ENCODE assay signal across 21 cellular contexts in the genomic region with DNA sequence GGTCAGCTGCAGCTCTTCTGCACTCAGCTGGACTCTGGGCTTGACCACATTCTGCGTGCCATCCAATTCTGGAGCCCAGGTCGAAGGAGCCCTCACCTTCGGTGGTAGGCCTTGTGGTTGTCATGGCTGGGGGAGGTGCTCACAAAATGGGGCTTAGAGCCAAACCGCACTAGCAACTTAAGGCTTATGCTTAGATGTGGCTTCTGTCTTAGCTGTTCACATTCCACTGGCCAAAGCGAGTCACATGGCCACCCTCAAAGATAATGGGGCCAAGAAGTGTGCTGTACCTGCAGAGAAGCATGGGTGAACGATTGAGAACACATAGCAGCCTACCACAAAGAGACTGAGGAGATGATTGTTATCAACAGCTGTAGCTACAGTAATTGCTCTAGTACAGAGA.
DNase-seq lines count a peak whose midpoint lies in the region; ATAC-seq and TF ChIP-seq lines count a peak whose summit lies in the region.
"Had no signal": no experiment of that assay in that cellular context is flagged by ENCODE, and none has a peak within 500 bp of the region (broad histone marks: within the 10 kb centered on the region; RNA-seq: fewer than 3 reads in every experiment).

No MANE protein-coding gene starts in this region.

- H3F3A ChIP-seq in MM.1S (ENCODE audit: insufficient read depth, low read length) = no peaks in the 10 kb centered on the region

- no peak for TF ChIP-seq POLR2A in prostate gland (IDR thresholded peaks at IDR 0.05)

- intact Hi-C loops in posterior vena cava (cut with DNase I) = no loop called here
- intact Hi-C loops in prostate gland (cut with DNase I) = no loop called here

- H3K27me3 ChIP-seq in DND-41 (ENCODE audit: insufficient read depth, low read length, poor library complexity) (peaks cover 9% of the 10 kb centered on the region), MM.1S (replicated peaks; ENCODE audit: insufficient read depth, low read length) (no peaks in the 10 kb centered on the region), prostate gland (replicated peaks; ENCODE audit: insufficient read depth) (no peaks in the 10 kb centered on the region)
- H3K27me3 ChIP-seq: BLaER1 treated with 17β-estradiol and CSF1 and Interleukin-3, amounts not matched to agents 10 nM and 100 nM; MG63 had no signal

- no peaks in the 10 kb centered on the region for H3K36me3 ChIP-seq in DND-41 (ENCODE audit: insufficient read depth, low read length)
- H3K36me3 ChIP-seq in MM.1S (replicated peaks; ENCODE audit: insufficient read depth, low read length) = no peaks in the 10 kb centered on the region
- H3K36me3 ChIP-seq in prostate gland = peaks cover 0 to 3% of the 10 kb centered on the region in 2 donors
- H3K36me3 ChIP-seq: BLaER1 treated with 17β-estradiol and CSF1 and Interleukin-3, amounts not matched to agents 10 nM and 100 nM; MG63 had no signal

- H3K9me2 ChIP-seq in MM.1S (replicated peaks; ENCODE audit: insufficient read depth, low read length) = no peaks in the 10 kb centered on the region
- H3K9me2 ChIP-seq: SK-N-SH had no signal

- WGBS in prostate gland = 94% methylated on average over 6 of the region's 6 CpGs

- no peak for TF ChIP-seq CTCF in DND-41 (IDR thresholded peaks at IDR 0.05; ENCODE audit: borderline replicate concordance, extremely low read depth, low read length, poor library complexity, severe bottlenecking)
- TF ChIP-seq CTCF in MM.1S (IDR thresholded peaks at IDR 0.05; ENCODE audit: low read length) = no peak
- no peak for TF ChIP-seq CTCF in prostate gland (IDR thresholded peaks at IDR 0.05)

- ATAC-seq in DND-41 (ENCODE audit: insufficient read depth, low read depth) = peak; percentile 56; the same call in 2 of the 3 replicates
- no peak for ATAC-seq in GM21381 (IDR thresholded peaks at IDR 0.05; ENCODE audit: unreplicated experiment)
- ATAC-seq: T-cell had no signal

- no peaks in the 10 kb centered on the region for H4K20me1 ChIP-seq in DND-41 (ENCODE audit: insufficient read depth, low read length)
- no peaks in the 10 kb centered on the region for H4K20me1 ChIP-seq in MM.1S (ENCODE audit: insufficient read depth, low read length)
- H4K20me1 ChIP-seq: BLaER1 treated with 17β-estradiol and CSF1 and Interleukin-3, amounts not matched to agents 10 nM and 100 nM had no signal

- no peak overlapping the region for H2AFZ ChIP-seq in DND-41 (ENCODE audit: low read depth, low read length)
- H2AFZ ChIP-seq in MM.1S (ENCODE audit: low read length) = no peak overlapping the region

- no peaks in the 10 kb centered on the region for H3K9me3 ChIP-seq in DND-41 (ENCODE audit: insufficient read depth, low read length, severe bottlenecking)
- H3K9me3 ChIP-seq in MM.1S (replicated peaks; ENCODE audit: insufficient read depth, low read length) = no peaks in the 10 kb centered on the region
- no peaks in the 10 kb centered on the region for H3K9me3 ChIP-seq in prostate gland
- H3K9me3 ChIP-seq: BLaER1 treated with 17β-estradiol and CSF1 and Interleukin-3, amounts not matched to agents 10 nM and 100 nM; MG63; SK-N-SH had no signal

- DNase-seq in NCI-H2107 treated with DMSO at 0.1 percent for 48 hours (lab: John Stamatoyannopoulos, UW; ENCODE audit: unreplicated experiment) (peak; percentile 43), NCI-H2107 (lab: John Stamatoyannopoulos, UW) (no peak), DND-41 (peak; percentile 16), MM.1S (peak; percentile 55), posterior vena cava (ENCODE audit: low spot score) (peak; percentile 32), SKM-1 treated with dmso at 0.1 percent for 144 hours (lab: John Stamatoyannopoulos, UW; ENCODE audit: unreplicated experiment) (no peak), prostate gland (ENCODE audit: low spot score) (no peak)
- DNase-seq: 8988T; CD4-positive, alpha-beta memory T cell; Karpas-422; MG63; NCI-H1092; NCI-H146; NCI-H2029 treated with DMSO at 0.1 percent for 48 hours; NCI-H446 treated with DMSO at 0.1 percent for 48 hours; NCI-H526 treated with DMSO at 0.1 percent for 48 hours; SIG-M5; SK-N-SH had no signal

- H3K4me2 ChIP-seq in DND-41 (ENCODE audit: insufficient read depth, low read length) (no peak overlapping the region), MM.1S (ENCODE audit: low read depth, low read length) (no peak overlapping the region)
- H3K4me2 ChIP-seq: BLaER1 treated with 17β-estradiol and CSF1 and Interleukin-3, amounts not matched to agents 10 nM and 100 nM; SK-N-SH had no signal

- H3K4me1 ChIP-seq in DND-41 (ENCODE audit: insufficient read depth, low read length) (no peaks in the 10 kb centered on the region), MM.1S (ENCODE audit: low read length) (no peaks in the 10 kb centered on the region), prostate gland (replicated peaks) (no peaks in the 10 kb centered on the region)
- H3K4me1 ChIP-seq: BLaER1 treated with 17β-estradiol and CSF1 and Interleukin-3, amounts not matched to agents 10 nM and 100 nM had no signal

- no peaks in the 10 kb centered on the region for H3K79me2 ChIP-seq in DND-41 (ENCODE audit: insufficient read depth, low read length)
- no peaks in the 10 kb centered on the region for H3K79me2 ChIP-seq in MM.1S (ENCODE audit: low read length)

- no peak overlapping the region for H3K4me3 ChIP-seq in DND-41 (ENCODE audit: low read depth in 1 of 2, low read length in 2 of 2)
- no peak overlapping the region for H3K4me3 ChIP-seq in MM.1S (ENCODE audit: low read length)
- H3K4me3 ChIP-seq in prostate gland = no peak overlapping the region
- H3K4me3 ChIP-seq: BLaER1 treated with 17β-estradiol and CSF1 and Interleukin-3, amounts not matched to agents 10 nM and 100 nM; MG63 had no signal

- no peak overlapping the region for H3K27ac ChIP-seq in DND-41 (ENCODE audit: low read length)
- no peak overlapping the region for H3K27ac ChIP-seq in MM.1S (ENCODE audit: low read length)
- no peak overlapping the region for H3K27ac ChIP-seq in prostate gland
- H3K27ac ChIP-seq: BLaER1 treated with 17β-estradiol and CSF1 and Interleukin-3, amounts not matched to agents 10 nM and 100 nM had no signal

- no peak overlapping the region for H3K9ac ChIP-seq in DND-41 (ENCODE audit: low read depth, low read length)
- no peak overlapping the region for H3K9ac ChIP-seq in MM.1S (ENCODE audit: low read length)
- H3K9ac ChIP-seq: BLaER1 treated with 17β-estradiol and CSF1 and Interleukin-3, amounts not matched to agents 10 nM and 100 nM; SK-N-SH had no signal

Comparison
In these comparisons a context has a peak if more than half of its experiments do, and no peak if none do; other contexts are left out.
1. DNase-seq: peak in NCI-H2107 treated with DMSO at 0.1 percent for 48 hours (single experiment), DND-41 (single experiment), MM.1S (single experiment) and posterior vena cava (single experiment); none in NCI-H2107 (single experiment), SKM-1 treated with dmso at 0.1 percent for 144 hours (single experiment) and prostate gland (single experiment).